In genomic region chr18:46677609-46678470, GRCh38 we compare ENCODE assay signal across 13 cellular contexts. TPM values are rescaled to one million over a fixed set of nuclear protein-coding genes. Genes with fewer than 3 reads are reported as not detected.
DNase-seq lines count a peak whose midpoint lies in the region; ATAC-seq and TF ChIP-seq lines count a peak whose summit lies in the region.
"Had no signal": no experiment of that assay in that cellular context is flagged by ENCODE, and none has a peak within 500 bp of the region (broad histone marks: within the 10 kb centered on the region; RNA-seq: fewer than 3 reads in every experiment).

No MANE protein-coding gene starts in this region.

- peak; percentile 66 for ATAC-seq in SK-N-SH treated with all-trans-retinoic acid at 6 μM for 48 hours
- no peak for ATAC-seq in HG03342 (IDR thresholded peaks at IDR 0.05; ENCODE audit: unreplicated experiment)

- no peaks in the 10 kb centered on the region for H3K79me1 ChIP-seq in trophoblast cell (ENCODE audit: low read length)

- no CpG with 5 or more reads among the region's 5 CpGs for WGBS in trophoblast cell (ENCODE audit: extremely low coverage, insufficient coverage, insufficient read length)

- H3K79me2 ChIP-seq in trophoblast cell (ENCODE audit: control insufficient read depth, insufficient read depth, low read length, poor library complexity): no peaks in the 10 kb centered on the region

- no peak overlapping the region for H3K4me3 ChIP-seq in SJCRH30
- no peak overlapping the region for H3K4me3 ChIP-seq in trophoblast cell (ENCODE audit: low read depth, low read length)

- H4K91ac ChIP-seq in trophoblast cell (ENCODE audit: low read depth, low read length): no peak overlapping the region

- H3K23ac ChIP-seq in trophoblast cell (ENCODE audit: low read length): no peak overlapping the region

- no peak overlapping the region for H2BK12ac ChIP-seq in trophoblast cell (ENCODE audit: low read length)

- H3K4me2 ChIP-seq in trophoblast cell (ENCODE audit: low read length): no peak overlapping the region

- no peak overlapping the region for H2AK5ac ChIP-seq in trophoblast cell (ENCODE audit: low read length)

- no peak overlapping the region for H3K14ac ChIP-seq in trophoblast cell (ENCODE audit: low read length)

- H2BK120ac ChIP-seq in trophoblast cell (ENCODE audit: insufficient read depth, low read length, poor library complexity): no peak overlapping the region

- H3K9me3 ChIP-seq in SJCRH30 (replicated peaks) (no peaks in the 10 kb centered on the region), trophoblast cell (ENCODE audit: insufficient read depth, low read depth, low read length) (peaks cover 2% of the 10 kb centered on the region)

- H4K12ac ChIP-seq in trophoblast cell (ENCODE audit: low read depth, low read length): no peak overlapping the region

- H3K18ac ChIP-seq in trophoblast cell (ENCODE audit: low read length): no peak overlapping the region

- H4K8ac ChIP-seq in trophoblast cell (ENCODE audit: low read depth, low read length): no peak overlapping the region

- H2BK5ac ChIP-seq in trophoblast cell (ENCODE audit: low read depth, low read length, poor library complexity): no peak overlapping the region

- no peak overlapping the region for H3K9ac ChIP-seq in trophoblast cell (ENCODE audit: low read length)

- no peaks in the 10 kb centered on the region for H3K27me3 ChIP-seq in SJCRH30
- no peaks in the 10 kb centered on the region for H3K27me3 ChIP-seq in trophoblast cell (ENCODE audit: insufficient read depth, low read length)

- H3K4ac ChIP-seq in trophoblast cell (ENCODE audit: low read depth, low read length): no peak overlapping the region

- H2AFZ ChIP-seq in trophoblast cell (ENCODE audit: insufficient read depth, low read length, poor library complexity): no peak overlapping the region

- no peaks in the 10 kb centered on the region for H3K4me1 ChIP-seq in SJCRH30
- H3K4me1 ChIP-seq in trophoblast cell (ENCODE audit: control insufficient read depth in 1 of 2, insufficient read depth in 2 of 2, low read length in 2 of 2): no peaks in the 10 kb centered on the region

- no peaks in the 10 kb centered on the region for H3K36me3 ChIP-seq in SJCRH30
- H3K36me3 ChIP-seq in trophoblast cell (ENCODE audit: control insufficient read depth in 1 of 2, insufficient read depth in 2 of 2, low read length in 2 of 2): no peaks in the 10 kb centered on the region

- peak; percentile 11 for TF ChIP-seq CTCF in AG09319 (IDR thresholded peaks at IDR 0.05; ENCODE audit: low read depth, low read length)

- no peak for DNase-seq in AG09319 (ENCODE audit: extremely low read depth, low read depth)
- DNase-seq in H4 (ENCODE audit: low spot score): peak; percentile 29
- peak; percentile 3 for DNase-seq in iris pigment epithelial cell (ENCODE audit: low read depth)
- no peak for DNase-seq in cerebellar nuclear complex (lab: John Stamatoyannopoulos, UW)
- DNase-seq in SJCRH30: no peak
- no peak for DNase-seq in trophoblast cell
- DNase-seq: activated CD4-positive, alpha-beta T cell treated with anti-CD3 and anti-CD28 coated beads, Interleukin-2, amount 10 ng/mL, durations not matched to agents 7 days and 5 days; GOT3; NCI-H1417; stimulated activated CD4-positive, alpha-beta T cell treated with anti-CD3 and anti-CD28 coated beads, Interleukin-4, amount 100 ng/mL, for 24 hours had no signal

- H3K27ac ChIP-seq in SJCRH30 (no peak overlapping the region), trophoblast cell (ENCODE audit: low read depth, low read length) (no peak overlapping the region)

TF ChIP-seq in SK-N-SH treated with all-trans-retinoic acid at 6 μM for 48 hours, 23 proteins besides CTCF, POLR2A, EP300 and RAD21:
- TF ChIP-seq TCF4 (CRISPR knock-in tag; IDR thresholded peaks at IDR 0.05; ENCODE audit: borderline replicate concordance): no peak
- TF ChIP-seq ZFP30 (CRISPR knock-in tag; IDR thresholded peaks at IDR 0.05): no peak
- TF ChIP-seq PPARA (CRISPR knock-in tag; IDR thresholded peaks at IDR 0.05; ENCODE audit: borderline replicate concordance): no peak
- TF ChIP-seq ZNF70 (CRISPR knock-in tag; IDR thresholded peaks at IDR 0.05): no peak
- no peak for TF ChIP-seq ZNF565 (CRISPR knock-in tag; conservative IDR thresholded peaks at IDR 0.05; ENCODE audit: low read depth)
- TF ChIP-seq ARNTL (CRISPR knock-in tag; IDR thresholded peaks at IDR 0.05; ENCODE audit: borderline replicate concordance, low read depth): no peak
- TF ChIP-seq TOX (CRISPR knock-in tag; IDR thresholded peaks at IDR 0.05; ENCODE audit: borderline replicate concordance): no peak
- TF ChIP-seq PATZ1 (CRISPR knock-in tag; IDR thresholded peaks at IDR 0.05; ENCODE audit: borderline replicate concordance): no peak
- TF ChIP-seq ZNF8 (CRISPR knock-in tag; IDR thresholded peaks at IDR 0.05): no peak
- no peak for TF ChIP-seq CSDC2 (CRISPR knock-in tag; IDR thresholded peaks at IDR 0.05)
- TF ChIP-seq, protein P1, sequence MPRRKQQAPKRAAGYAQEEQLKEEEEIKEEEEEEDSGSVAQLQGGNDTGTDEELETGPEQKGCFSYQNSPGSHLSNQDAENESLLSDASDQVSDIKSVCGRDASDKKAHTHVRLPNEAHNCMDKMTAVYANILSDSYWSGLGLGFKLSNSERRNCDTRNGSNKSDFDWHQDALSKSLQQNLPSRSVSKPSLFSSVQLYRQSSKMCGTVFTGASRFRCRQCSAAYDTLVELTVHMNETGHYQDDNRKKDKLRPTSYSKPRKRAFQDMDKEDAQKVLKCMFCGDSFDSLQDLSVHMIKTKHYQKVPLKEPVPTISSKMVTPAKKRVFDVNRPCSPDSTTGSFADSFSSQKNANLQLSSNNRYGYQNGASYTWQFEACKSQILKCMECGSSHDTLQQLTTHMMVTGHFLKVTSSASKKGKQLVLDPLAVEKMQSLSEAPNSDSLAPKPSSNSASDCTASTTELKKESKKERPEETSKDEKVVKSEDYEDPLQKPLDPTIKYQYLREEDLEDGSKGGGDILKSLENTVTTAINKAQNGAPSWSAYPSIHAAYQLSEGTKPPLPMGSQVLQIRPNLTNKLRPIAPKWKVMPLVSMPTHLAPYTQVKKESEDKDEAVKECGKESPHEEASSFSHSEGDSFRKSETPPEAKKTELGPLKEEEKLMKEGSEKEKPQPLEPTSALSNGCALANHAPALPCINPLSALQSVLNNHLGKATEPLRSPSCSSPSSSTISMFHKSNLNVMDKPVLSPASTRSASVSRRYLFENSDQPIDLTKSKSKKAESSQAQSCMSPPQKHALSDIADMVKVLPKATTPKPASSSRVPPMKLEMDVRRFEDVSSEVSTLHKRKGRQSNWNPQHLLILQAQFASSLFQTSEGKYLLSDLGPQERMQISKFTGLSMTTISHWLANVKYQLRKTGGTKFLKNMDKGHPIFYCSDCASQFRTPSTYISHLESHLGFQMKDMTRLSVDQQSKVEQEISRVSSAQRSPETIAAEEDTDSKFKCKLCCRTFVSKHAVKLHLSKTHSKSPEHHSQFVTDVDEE (CRISPR knock-in tag; IDR thresholded peaks at IDR 0.05): no peak
- no peak for TF ChIP-seq POU6F1 (CRISPR knock-in tag; IDR thresholded peaks at IDR 0.05; ENCODE audit: borderline replicate concordance, low read depth)
- TF ChIP-seq ZFP3 (CRISPR knock-in tag; IDR thresholded peaks at IDR 0.05): no peak

RNA-seq across cellular contexts. Expression of gene LOXHD1, which starts 20.8 kb away (rescaled TPM):
- not detected in 2 replicates for total RNA-seq in H4 (2014; rRNA removed; shearing (Covaris generic))
- total RNA-seq in SJCRH30 (2014; rRNA removed; shearing (Covaris generic)): not detected in 2 replicates
- polyA plus RNA-seq in trophoblast cell (2013): not detected in 2 replicates
- polyA plus RNA-seq: neural cell had no signal

Comparison
In these comparisons a context has a peak if more than half of its experiments do, and no peak if none do; other contexts are left out.
1. DNase-seq: peak in H4 (single experiment) and iris pigment epithelial cell (single experiment); none in AG09319 (single experiment), cerebellar nuclear complex (0 of 2), SJCRH30 (0 of 2) and trophoblast cell (0 of 2).